Comparison of ENCODE assay signal across 2 cellular contexts in the genomic region with DNA sequence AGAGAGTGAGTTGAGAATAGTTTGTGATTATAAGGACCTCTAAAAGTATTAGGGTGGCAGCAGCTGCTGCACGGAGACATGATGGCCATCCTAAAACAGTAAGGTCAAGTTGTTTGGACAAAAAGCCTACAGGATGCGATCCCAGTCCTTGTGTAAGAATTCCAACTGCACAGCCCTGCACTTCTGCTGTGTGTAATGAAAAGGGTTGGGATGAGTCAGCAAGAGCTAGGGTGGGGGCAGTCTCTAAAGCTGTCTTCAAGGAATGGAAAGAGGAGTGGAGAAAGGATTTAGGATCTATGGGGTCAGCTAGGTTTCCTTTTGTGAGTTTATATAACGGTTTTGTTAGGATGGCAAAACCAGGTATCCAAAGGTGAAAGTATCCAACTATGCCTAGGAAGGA. TPM values are rescaled to one million over a fixed set of nuclear protein-coding genes. Genes with fewer than 3 reads are reported as not detected.
"Had no signal": no experiment of that assay in that cellular context is flagged by ENCODE, and none has a peak within 500 bp of the region (broad histone marks: within the 10 kb centered on the region; RNA-seq: fewer than 3 reads in every experiment).

No MANE protein-coding gene starts in this region.

RNA-seq across cellular contexts. Expression of gene CCDC141, which starts 3.6 kb away (rescaled TPM):
- total RNA-seq: bronchial epithelial cell, chondrocyte had no signal
